Comparison of ENCODE assay signal across 5 cellular contexts in genomic region chr6:167318354-167318753, GRCh38. TPM values are rescaled to one million over a fixed set of nuclear protein-coding genes. Genes with fewer than 3 reads are reported as not detected.
"Had no signal": no experiment of that assay in that cellular context is flagged by ENCODE, and none has a peak within 500 bp of the region (broad histone marks: within the 10 kb centered on the region; RNA-seq: fewer than 3 reads in every experiment).

No MANE protein-coding gene starts in this region.

RNA-seq across cellular contexts. Expression of gene TTLL2, which starts 6.5 kb away (rescaled TPM):
- total RNA-seq: GM23338, H1, H9, HT-29 had no signal
- polyA plus RNA-seq: GM23338, H1, IgD-negative memory B cell had no signal

RNA-seq across cellular contexts. Expression of gene UNC93A, which starts 27.2 kb away (rescaled TPM):
- total RNA-seq: H1 had no signal
- polyA plus RNA-seq: IgD-negative memory B cell had no signal
